Comparison of ENCODE assay signal across 9 cellular contexts in the genomic region with DNA sequence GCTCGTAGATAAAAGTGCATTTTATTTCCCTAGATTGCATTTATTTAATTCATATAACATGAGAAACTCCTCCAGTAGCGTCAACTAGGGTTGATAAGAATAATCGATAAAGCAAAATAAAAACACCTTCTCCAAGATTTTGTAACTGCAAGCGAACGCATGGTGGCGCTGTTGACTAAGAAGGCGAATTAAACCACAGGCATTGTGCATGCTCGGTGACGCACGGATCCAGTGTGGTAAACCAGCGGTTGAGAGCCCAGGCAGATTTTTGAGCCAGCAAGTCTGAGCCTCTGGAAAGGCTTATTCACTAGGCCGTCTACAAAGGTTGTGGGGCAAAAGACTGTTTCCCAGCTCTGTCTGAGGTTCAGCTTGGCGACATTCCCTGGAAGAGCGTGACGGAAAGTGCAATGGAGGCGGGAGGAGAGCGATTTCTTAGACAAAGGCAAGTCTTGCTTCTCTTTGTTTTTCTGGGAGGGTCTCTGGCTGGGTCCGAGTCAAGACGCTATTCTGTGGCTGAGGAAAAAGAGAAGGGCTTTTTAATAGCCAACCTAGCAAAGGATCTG. TPM values are rescaled to one million over a fixed set of nuclear protein-coding genes. Genes with fewer than 3 reads are reported as not detected.
DNase-seq lines count a peak whose midpoint lies in the region; ATAC-seq and TF ChIP-seq lines count a peak whose summit lies in the region.
"Had no signal": no experiment of that assay in that cellular context is flagged by ENCODE, and none has a peak within 500 bp of the region (broad histone marks: within the 10 kb centered on the region; RNA-seq: fewer than 3 reads in every experiment).

PCDHB3 (plus strand) TSS at position 231 of the 563 bp plus-strand sequence; CDS start at position 408, 177 bp downstream.

- no peaks in the 10 kb centered on the region for H3K4me1 Mint-ChIP-seq in activated CD8-positive, alpha-beta T cell treated with anti-CD3 and anti-CD28 coated beads for 36 hours (ENCODE audit: low read depth)
- H3K4me1 Mint-ChIP-seq: central memory CD8-positive, alpha-beta T cell had no signal

- H3K9me3 Mint-ChIP-seq in activated CD8-positive, alpha-beta T cell treated with anti-CD3 and anti-CD28 coated beads for 36 hours = peaks cover 21% of the 10 kb centered on the region
- H3K9me3 Mint-ChIP-seq: central memory CD8-positive, alpha-beta T cell had no signal

- H3K4me1 ChIP-seq in stomach (no peaks in the 10 kb centered on the region), mucosa of descending colon (ENCODE audit: low read depth) (no peaks in the 10 kb centered on the region)

- ATAC-seq in activated CD8-positive, alpha-beta T cell treated with anti-CD3 and anti-CD28 coated beads for 36 hours = peak; percentile 34
- no peak for ATAC-seq in stimulated activated naive CD8-positive, alpha-beta T cell treated with anti-CD3 and anti-CD28 coated beads, Interleukin-15, Interleukin-2, amounts not matched to agents 100 U/mL and 50 U/mL, for 24 hours
- no peak for ATAC-seq in mucosa of descending colon

- no peak within 1 kb of the TSS for H3K27ac ChIP-seq in HL-60 (replicated peaks)
- no peak within 1 kb of the TSS for H3K27ac ChIP-seq in stomach

- H3K9me3 ChIP-seq in stomach (peaks cover 13 to 77% (median 56%) of the 10 kb centered on the region in 4 donors), mucosa of descending colon (peaks cover 37% of the 10 kb centered on the region)

- peak; percentile 6 to 34 for DNase-seq in AML-193 (lab: John Stamatoyannopoulos, UW)
- peak; percentile 13 to 21 for DNase-seq in HL-60 (ENCODE audit: low read depth in 1 of 2, low spot score in 1 of 2)
- peak; percentile 74 for DNase-seq in activated CD8-positive, alpha-beta T cell treated with anti-CD3 and anti-CD28 coated beads for 36 hours
- DNase-seq in iPS DF 19.7 (ENCODE audit: low read depth, low spot score) = peak; percentile 42
- peak; percentile 41 for DNase-seq in stimulated activated naive CD8-positive, alpha-beta T cell treated with anti-CD3 and anti-CD28 coated beads, Interleukin-15, Interleukin-2, amounts not matched to agents 100 U/mL and 50 U/mL, for 24 hours
- DNase-seq in NCI-H1092 (lab: John Stamatoyannopoulos, UW) = no peak
- no peak for DNase-seq in stomach
- DNase-seq in mucosa of descending colon = no peak

- 18 to 26% (median 19%) methylated on average over 19 of the region's 19 CpGs for WGBS in stomach, 5 donors

- TF ChIP-seq EP300 in stomach (IDR thresholded peaks at IDR 0.05) = no peak

- CTCF ChIA-PET in activated CD8-positive, alpha-beta T cell treated with anti-CD3 and anti-CD28 coated beads for 36 hours (lab: Charles Lee) = interaction anchor here (0.9 to 1.3 kb wide), 6 partner anchors 9 to 82 kb away, joined by 3 to 4 read pairs (median 3); partner anchors contain the start of genes PCDHB16 and PCDHB4

- H3K36me3 ChIP-seq in stomach (no peaks in the 10 kb centered on the region), mucosa of descending colon (ENCODE audit: low read depth) (no peaks in the 10 kb centered on the region)

- POLR2A ChIA-PET in activated CD8-positive, alpha-beta T cell treated with anti-CD3 and anti-CD28 coated beads for 36 hours (lab: Charles Lee) = no interaction called here

- no peak within 1 kb of the TSS for H3K4me3 ChIP-seq in HL-60 (replicated peaks; ENCODE audit: insufficient read depth, low read length)
- peak within 1 kb of the TSS in 1 of 4 donors; percentile 17 for H3K4me3 ChIP-seq in stomach
- no peak within 1 kb of the TSS for H3K4me3 ChIP-seq in mucosa of descending colon

- TF ChIP-seq POLR2A in stomach (IDR thresholded peaks at IDR 0.05) = no peak

- H3K27ac Mint-ChIP-seq in activated CD8-positive, alpha-beta T cell treated with anti-CD3 and anti-CD28 coated beads for 36 hours = no peak within 1 kb of the TSS

- peak; percentile 6 for TF ChIP-seq CTCF in HL-60 (IDR thresholded peaks at IDR 0.05; ENCODE audit: insufficient read depth, low read length)
- peak; percentile 59 for TF ChIP-seq CTCF in activated CD8-positive, alpha-beta T cell treated with anti-CD3 and anti-CD28 coated beads for 36 hours (IDR thresholded peaks at IDR 0.05)
- TF ChIP-seq CTCF in stomach (IDR thresholded peaks at IDR 0.05) = no peak
- TF ChIP-seq CTCF in mucosa of descending colon (IDR thresholded peaks at IDR 0.05) = no peak

- no peak within 1 kb of the TSS for H3K4me3 Mint-ChIP-seq in activated CD8-positive, alpha-beta T cell treated with anti-CD3 and anti-CD28 coated beads for 36 hours
- H3K4me3 Mint-ChIP-seq: central memory CD8-positive, alpha-beta T cell had no signal

- intact Hi-C loops in activated CD8-positive, alpha-beta T cell treated with anti-CD3 and anti-CD28 coated beads for 36 hours (cut with micrococcal nuclease) = no loop called here
- intact Hi-C loops in stomach (cut with DNase I; ENCODE audit: low total_unique reads) = no loop called here
- intact Hi-C loops in mucosa of descending colon (cut with DNase I, micrococcal nuclease) = no loop called here

- H3K36me3 Mint-ChIP-seq in activated CD8-positive, alpha-beta T cell treated with anti-CD3 and anti-CD28 coated beads for 36 hours (ENCODE audit: low read depth) = peaks cover 7% of the 10 kb centered on the region

- H3K27me3 ChIP-seq in HL-60 (ENCODE audit: insufficient read depth, poor library complexity, severe bottlenecking) (no peaks in the 10 kb centered on the region), stomach (peaks cover 0 to 45% (median 0%) of the 10 kb centered on the region in 3 donors)

- H3K27me3 Mint-ChIP-seq in activated CD8-positive, alpha-beta T cell treated with anti-CD3 and anti-CD28 coated beads for 36 hours = peaks cover 31% of the 10 kb centered on the region

RNA-seq across cellular contexts. Expression of gene PCDHB3, which starts in this region (rescaled TPM):
- total RNA-seq in activated CD8-positive, alpha-beta T cell treated with anti-CD3 and anti-CD28 coated beads for 36 hours = not detected
- total RNA-seq in stomach (1 to 10 TPM in 1 of 5 donors, not detected in 4; 3.7 TPM), mucosa of descending colon (1 to 10 TPM in 1 of 3 donors, under 1 TPM in 2; 0.58 to 1.9 (median 0.90) TPM)
- polyA plus RNA-seq in stomach = under 1 TPM; 0.15 to 0.46 (median 0.31) TPM

Comparison
In these comparisons a context has a peak if more than half of its experiments do, and no peak if none do; other contexts are left out.
1. Peak in DNase-seq and ATAC-seq in activated CD8-positive, alpha-beta T cell treated with anti-CD3 and anti-CD28 coated beads for 36 hours; RNA of the gene not detected or under 1 TPM.
2. DNase-seq: peak in AML-193 (2 of 2), HL-60 (2 of 2), iPS DF 19.7 (single experiment) and stimulated activated naive CD8-positive, alpha-beta T cell treated with anti-CD3 and anti-CD28 coated beads, Interleukin-15, Interleukin-2, amounts not matched to agents 100 U/mL and 50 U/mL, for 24 hours (single experiment); none in NCI-H1092 (single experiment), stomach (single experiment) and mucosa of descending colon (0 of 3).
3. CTCF ChIP-seq: peak in HL-60 (single experiment) and activated CD8-positive, alpha-beta T cell treated with anti-CD3 and anti-CD28 coated beads for 36 hours (single experiment); none in stomach (0 of 7) and mucosa of descending colon (single experiment).